ENCODE assay signal across 2 cellular contexts in the genomic region with DNA sequence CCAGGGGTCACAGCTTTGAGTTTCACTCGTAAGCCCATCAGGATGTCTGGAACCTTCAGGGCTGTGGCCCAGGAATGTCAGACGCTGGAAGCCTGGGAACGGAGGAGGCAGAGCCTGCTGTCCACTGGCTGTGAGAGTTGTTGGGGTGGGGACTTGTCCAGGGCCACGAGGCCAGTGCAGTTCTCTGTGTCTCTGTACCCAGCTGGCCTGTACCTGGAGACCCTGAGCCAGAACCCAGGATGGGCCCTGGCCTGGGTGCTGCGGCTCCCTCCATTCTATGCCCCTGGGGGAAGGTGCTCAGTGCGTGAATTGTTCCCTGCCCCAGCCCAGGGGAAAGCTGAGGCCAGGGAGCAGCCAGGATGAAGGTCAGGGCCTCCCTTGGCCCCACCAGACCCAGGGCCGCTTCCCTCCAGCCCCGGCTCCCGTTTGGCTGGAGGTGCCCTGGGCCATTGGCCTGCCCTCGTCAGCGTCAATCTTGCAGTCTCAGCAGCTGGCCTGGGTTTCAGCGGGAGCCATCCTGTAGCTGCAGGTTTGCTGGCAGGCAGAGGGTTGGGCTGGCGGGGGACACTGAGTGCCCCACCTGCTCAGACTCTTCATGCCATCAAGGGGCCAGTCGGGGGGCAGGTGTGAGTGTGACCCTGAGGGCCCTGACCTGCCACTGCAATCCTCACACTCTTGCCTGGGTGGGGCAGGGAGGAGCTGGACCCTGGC.
TF ChIP-seq lines count a peak whose summit lies in the region.

No MANE protein-coding gene starts in this region.

TF ChIP-seq in HEK293, 187 proteins besides CTCF, POLR2A, EP300 and RAD21:
- no peak for TF ChIP-seq ZNF48 (tag by site-specific recombination; IDR thresholded peaks at IDR 0.05)
- 0 out of 2 replicates have a peak, but pooled peaks have one; percentile 12 for TF ChIP-seq KLF8 (tag by site-specific recombination; IDR thresholded peaks at IDR 0.05)

TF ChIP-seq in HepG2, 621 proteins besides CTCF, POLR2A, EP300 and RAD21 (continues in another document):
- TF ChIP-seq, protein P1, sequence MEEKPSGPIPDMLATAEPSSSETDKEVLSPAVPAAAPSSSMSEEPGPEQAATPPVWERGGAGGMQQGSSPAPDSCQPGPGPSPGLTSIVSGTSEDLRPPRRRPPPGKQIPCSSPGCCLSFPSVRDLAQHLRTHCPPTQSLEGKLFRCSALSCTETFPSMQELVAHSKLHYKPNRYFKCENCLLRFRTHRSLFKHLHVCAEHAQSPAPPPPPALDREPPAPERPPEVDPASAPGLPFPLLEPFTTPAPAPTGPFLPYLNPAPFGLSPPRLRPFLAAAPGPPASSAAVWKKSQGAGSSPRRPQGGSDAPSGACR (CRISPR knock-in tag; IDR thresholded peaks at IDR 0.05), result no peak
- TF ChIP-seq GATAD1 (CRISPR knock-in tag; IDR thresholded peaks at IDR 0.05) (no peak), ZFYVE20 (CRISPR knock-in tag; IDR thresholded peaks at IDR 0.05; ENCODE audit: borderline replicate concordance, low read depth) (no peak), GABPB1 (CRISPR knock-in tag; IDR thresholded peaks at IDR 0.05) (peak; percentile 13; the same call in 1 of the 2 replicates), ZFP41 (CRISPR knock-in tag; IDR thresholded peaks at IDR 0.05; ENCODE audit: borderline replicate concordance) (no peak), REL (CRISPR knock-in tag; conservative IDR thresholded peaks at IDR 0.05) (no peak), ZNF496 (CRISPR knock-in tag; IDR thresholded peaks at IDR 0.05; ENCODE audit: insufficient replicate concordance) (no peak), FOXK2 (IDR thresholded peaks at IDR 0.05) (no peak), MAFF (IDR thresholded peaks at IDR 0.05; ENCODE audit: low read depth, low read length) (no peak), ZNF768 (CRISPR knock-in tag; IDR thresholded peaks at IDR 0.05) (0 out of 2 replicates have a peak, but pooled peaks have one; percentile 11), SOX13 (IDR thresholded peaks at IDR 0.05) (no peak), SOX13 (CRISPR knock-in tag; conservative IDR thresholded peaks at IDR 0.05 in 1 of 2, IDR thresholded peaks at IDR 0.05 in 1 of 2) (0 out of 4 replicates have a peak, but pooled peaks of 1 of the 2 experiments have one; percentile 5), TBL1XR1 (IDR thresholded peaks at IDR 0.05; ENCODE audit: borderline replicate concordance, low read length, partially characterized antibody) (no peak), ZNF235 (CRISPR knock-in tag; IDR thresholded peaks at IDR 0.05; ENCODE audit: borderline replicate concordance) (no peak), ZNF543 (CRISPR knock-in tag; IDR thresholded peaks at IDR 0.05) (no peak), CHCHD3 (CRISPR knock-in tag; IDR thresholded peaks at IDR 0.05) (no peak), ZFY (CRISPR knock-in tag; IDR thresholded peaks at IDR 0.05) (no peak), KDM1A (CRISPR knock-in tag; IDR thresholded peaks at IDR 0.05) (no peak), IRX3 (CRISPR knock-in tag; IDR thresholded peaks at IDR 0.05; ENCODE audit: borderline replicate concordance, low read depth) (no peak), ZC3H4 (CRISPR knock-in tag; IDR thresholded peaks at IDR 0.05; ENCODE audit: borderline replicate concordance) (no peak), NCOA5 (CRISPR knock-in tag; IDR thresholded peaks at IDR 0.05) (no peak), RXRA (CRISPR knock-in tag; IDR thresholded peaks at IDR 0.05) (peak; percentile 49; the same call in 1 of the 2 replicates), FOXP1 (IDR thresholded peaks at IDR 0.05) (no peak), FOXP1 (CRISPR knock-in tag; IDR thresholded peaks at IDR 0.05) (no peak), PITX1 (CRISPR knock-in tag; IDR thresholded peaks at IDR 0.05) (peak; percentile 51; the same call in 1 of the 2 replicates), ZNF775 (CRISPR knock-in tag; IDR thresholded peaks at IDR 0.05; ENCODE audit: borderline replicate concordance) (no peak)
- TF ChIP-seq, protein P2, sequence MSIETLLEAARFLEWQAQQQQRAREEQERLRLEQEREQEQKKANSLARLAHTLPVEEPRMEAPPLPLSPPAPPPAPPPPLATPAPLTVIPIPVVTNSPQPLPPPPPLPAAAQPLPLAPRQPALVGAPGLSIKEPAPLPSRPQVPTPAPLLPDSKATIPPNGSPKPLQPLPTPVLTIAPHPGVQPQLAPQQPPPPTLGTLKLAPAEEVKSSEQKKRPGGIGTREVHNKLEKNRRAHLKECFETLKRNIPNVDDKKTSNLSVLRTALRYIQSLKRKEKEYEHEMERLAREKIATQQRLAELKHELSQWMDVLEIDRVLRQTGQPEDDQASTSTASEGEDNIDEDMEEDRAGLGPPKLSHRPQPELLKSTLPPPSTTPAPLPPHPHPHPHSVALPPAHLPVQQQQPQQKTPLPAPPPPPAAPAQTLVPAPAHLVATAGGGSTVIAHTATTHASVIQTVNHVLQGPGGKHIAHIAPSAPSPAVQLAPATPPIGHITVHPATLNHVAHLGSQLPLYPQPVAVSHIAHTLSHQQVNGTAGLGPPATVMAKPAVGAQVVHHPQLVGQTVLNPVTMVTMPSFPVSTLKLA (IDR thresholded peaks at IDR 0.05), result no peak
- TF ChIP-seq, protein P3, sequence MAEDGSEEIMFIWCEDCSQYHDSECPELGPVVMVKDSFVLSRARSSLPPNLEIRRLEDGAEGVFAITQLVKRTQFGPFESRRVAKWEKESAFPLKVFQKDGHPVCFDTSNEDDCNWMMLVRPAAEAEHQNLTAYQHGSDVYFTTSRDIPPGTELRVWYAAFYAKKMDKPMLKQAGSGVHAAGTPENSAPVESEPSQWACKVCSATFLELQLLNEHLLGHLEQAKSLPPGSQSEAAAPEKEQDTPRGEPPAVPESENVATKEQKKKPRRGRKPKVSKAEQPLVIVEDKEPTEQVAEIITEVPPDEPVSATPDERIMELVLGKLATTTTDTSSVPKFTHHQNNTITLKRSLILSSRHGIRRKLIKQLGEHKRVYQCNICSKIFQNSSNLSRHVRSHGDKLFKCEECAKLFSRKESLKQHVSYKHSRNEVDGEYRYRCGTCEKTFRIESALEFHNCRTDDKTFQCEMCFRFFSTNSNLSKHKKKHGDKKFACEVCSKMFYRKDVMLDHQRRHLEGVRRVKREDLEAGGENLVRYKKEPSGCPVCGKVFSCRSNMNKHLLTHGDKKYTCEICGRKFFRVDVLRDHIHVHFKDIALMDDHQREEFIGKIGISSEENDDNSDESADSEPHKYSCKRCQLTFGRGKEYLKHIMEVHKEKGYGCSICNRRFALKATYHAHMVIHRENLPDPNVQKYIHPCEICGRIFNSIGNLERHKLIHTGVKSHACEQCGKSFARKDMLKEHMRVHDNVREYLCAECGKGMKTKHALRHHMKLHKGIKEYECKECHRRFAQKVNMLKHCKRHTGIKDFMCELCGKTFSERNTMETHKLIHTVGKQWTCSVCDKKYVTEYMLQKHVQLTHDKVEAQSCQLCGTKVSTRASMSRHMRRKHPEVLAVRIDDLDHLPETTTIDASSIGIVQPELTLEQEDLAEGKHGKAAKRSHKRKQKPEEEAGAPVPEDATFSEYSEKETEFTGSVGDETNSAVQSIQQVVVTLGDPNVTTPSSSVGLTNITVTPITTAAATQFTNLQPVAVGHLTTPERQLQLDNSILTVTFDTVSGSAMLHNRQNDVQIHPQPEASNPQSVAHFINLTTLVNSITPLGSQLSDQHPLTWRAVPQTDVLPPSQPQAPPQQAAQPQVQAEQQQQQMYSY (CRISPR knock-in tag; IDR thresholded peaks at IDR 0.05), result no peak
- TF ChIP-seq, protein P4, sequence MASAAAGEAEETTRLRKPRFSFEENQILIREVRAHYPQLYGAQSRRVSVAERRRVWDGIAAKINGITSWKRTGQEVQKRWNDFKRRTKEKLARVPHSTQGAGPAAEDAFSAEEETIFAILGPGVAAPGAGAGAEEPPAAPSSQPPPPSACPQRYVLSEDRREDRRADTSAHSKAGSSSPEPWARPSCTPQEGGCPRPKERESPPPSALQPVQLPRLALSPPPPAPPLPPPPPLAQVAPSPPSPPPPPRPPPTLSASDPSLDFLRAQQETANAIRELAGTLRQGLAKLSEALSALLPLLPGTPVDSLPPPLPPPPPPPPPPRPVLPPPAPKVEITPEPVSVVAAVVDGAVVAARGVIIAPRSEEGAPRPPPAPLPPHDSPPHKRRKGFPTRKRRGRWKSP (CRISPR knock-in tag; IDR thresholded peaks at IDR 0.05), result no peak
- TF ChIP-seq, protein P5, sequence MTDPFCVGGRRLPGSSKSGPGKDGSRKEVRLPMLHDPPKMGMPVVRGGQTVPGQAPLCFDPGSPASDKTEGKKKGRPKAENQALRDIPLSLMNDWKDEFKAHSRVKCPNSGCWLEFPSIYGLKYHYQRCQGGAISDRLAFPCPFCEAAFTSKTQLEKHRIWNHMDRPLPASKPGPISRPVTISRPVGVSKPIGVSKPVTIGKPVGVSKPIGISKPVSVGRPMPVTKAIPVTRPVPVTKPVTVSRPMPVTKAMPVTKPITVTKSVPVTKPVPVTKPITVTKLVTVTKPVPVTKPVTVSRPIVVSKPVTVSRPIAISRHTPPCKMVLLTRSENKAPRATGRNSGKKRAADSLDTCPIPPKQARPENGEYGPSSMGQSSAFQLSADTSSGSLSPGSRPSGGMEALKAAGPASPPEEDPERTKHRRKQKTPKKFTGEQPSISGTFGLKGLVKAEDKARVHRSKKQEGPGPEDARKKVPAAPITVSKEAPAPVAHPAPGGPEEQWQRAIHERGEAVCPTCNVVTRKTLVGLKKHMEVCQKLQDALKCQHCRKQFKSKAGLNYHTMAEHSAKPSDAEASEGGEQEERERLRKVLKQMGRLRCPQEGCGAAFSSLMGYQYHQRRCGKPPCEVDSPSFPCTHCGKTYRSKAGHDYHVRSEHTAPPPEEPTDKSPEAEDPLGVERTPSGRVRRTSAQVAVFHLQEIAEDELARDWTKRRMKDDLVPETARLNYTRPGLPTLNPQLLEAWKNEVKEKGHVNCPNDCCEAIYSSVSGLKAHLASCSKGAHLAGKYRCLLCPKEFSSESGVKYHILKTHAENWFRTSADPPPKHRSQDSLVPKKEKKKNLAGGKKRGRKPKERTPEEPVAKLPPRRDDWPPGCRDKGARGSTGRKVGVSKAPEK (CRISPR knock-in tag; IDR thresholded peaks at IDR 0.05; ENCODE audit: borderline replicate concordance), result no peak
- TF ChIP-seq, protein P6, sequence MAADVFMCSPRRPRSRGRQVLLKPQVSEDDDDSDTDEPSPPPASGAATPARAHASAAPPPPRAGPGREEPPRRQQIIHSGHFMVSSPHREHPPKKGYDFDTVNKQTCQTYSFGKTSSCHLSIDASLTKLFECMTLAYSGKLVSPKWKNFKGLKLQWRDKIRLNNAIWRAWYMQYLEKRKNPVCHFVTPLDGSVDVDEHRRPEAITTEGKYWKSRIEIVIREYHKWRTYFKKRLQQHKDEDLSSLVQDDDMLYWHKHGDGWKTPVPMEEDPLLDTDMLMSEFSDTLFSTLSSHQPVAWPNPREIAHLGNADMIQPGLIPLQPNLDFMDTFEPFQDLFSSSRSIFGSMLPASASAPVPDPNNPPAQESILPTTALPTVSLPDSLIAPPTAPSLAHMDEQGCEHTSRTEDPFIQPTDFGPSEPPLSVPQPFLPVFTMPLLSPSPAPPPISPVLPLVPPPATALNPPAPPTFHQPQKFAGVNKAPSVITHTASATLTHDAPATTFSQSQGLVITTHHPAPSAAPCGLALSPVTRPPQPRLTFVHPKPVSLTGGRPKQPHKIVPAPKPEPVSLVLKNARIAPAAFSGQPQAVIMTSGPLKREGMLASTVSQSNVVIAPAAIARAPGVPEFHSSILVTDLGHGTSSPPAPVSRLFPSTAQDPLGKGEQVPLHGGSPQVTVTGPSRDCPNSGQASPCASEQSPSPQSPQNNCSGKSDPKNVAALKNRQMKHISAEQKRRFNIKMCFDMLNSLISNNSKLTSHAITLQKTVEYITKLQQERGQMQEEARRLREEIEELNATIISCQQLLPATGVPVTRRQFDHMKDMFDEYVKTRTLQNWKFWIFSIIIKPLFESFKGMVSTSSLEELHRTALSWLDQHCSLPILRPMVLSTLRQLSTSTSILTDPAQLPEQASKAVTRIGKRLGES (CRISPR knock-in tag; IDR thresholded peaks at IDR 0.05; ENCODE audit: borderline replicate concordance), result no peak
- TF ChIP-seq, protein P7, sequence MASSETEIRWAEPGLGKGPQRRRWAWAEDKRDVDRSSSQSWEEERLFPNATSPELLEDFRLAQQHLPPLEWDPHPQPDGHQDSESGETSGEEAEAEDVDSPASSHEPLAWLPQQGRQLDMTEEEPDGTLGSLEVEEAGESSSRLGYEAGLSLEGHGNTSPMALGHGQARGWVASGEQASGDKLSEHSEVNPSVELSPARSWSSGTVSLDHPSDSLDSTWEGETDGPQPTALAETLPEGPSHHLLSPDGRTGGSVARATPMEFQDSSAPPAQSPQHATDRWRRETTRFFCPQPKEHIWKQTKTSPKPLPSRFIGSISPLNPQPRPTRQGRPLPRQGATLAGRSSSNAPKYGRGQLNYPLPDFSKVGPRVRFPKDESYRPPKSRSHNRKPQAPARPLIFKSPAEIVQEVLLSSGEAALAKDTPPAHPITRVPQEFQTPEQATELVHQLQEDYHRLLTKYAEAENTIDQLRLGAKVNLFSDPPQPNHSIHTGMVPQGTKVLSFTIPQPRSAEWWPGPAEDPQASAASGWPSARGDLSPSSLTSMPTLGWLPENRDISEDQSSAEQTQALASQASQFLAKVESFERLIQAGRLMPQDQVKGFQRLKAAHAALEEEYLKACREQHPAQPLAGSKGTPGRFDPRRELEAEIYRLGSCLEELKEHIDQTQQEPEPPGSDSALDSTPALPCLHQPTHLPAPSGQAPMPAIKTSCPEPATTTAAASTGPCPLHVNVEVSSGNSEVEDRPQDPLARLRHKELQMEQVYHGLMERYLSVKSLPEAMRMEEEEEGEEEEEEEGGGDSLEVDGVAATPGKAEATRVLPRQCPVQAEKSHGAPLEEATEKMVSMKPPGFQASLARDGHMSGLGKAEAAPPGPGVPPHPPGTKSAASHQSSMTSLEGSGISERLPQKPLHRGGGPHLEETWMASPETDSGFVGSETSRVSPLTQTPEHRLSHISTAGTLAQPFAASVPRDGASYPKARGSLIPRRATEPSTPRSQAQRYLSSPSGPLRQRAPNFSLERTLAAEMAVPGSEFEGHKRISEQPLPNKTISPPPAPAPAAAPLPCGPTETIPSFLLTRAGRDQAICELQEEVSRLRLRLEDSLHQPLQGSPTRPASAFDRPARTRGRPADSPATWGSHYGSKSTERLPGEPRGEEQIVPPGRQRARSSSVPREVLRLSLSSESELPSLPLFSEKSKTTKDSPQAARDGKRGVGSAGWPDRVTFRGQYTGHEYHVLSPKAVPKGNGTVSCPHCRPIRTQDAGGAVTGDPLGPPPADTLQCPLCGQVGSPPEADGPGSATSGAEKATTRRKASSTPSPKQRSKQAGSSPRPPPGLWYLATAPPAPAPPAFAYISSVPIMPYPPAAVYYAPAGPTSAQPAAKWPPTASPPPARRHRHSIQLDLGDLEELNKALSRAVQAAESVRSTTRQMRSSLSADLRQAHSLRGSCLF (CRISPR knock-in tag; IDR thresholded peaks at IDR 0.05; ENCODE audit: borderline replicate concordance), result no peak
- TF ChIP-seq, protein P8, sequence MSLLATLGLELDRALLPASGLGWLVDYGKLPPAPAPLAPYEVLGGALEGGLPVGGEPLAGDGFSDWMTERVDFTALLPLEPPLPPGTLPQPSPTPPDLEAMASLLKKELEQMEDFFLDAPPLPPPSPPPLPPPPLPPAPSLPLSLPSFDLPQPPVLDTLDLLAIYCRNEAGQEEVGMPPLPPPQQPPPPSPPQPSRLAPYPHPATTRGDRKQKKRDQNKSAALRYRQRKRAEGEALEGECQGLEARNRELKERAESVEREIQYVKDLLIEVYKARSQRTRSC (CRISPR knock-in tag; IDR thresholded peaks at IDR 0.05; ENCODE audit: low read depth), result no peak
- TF ChIP-seq, protein P9, sequence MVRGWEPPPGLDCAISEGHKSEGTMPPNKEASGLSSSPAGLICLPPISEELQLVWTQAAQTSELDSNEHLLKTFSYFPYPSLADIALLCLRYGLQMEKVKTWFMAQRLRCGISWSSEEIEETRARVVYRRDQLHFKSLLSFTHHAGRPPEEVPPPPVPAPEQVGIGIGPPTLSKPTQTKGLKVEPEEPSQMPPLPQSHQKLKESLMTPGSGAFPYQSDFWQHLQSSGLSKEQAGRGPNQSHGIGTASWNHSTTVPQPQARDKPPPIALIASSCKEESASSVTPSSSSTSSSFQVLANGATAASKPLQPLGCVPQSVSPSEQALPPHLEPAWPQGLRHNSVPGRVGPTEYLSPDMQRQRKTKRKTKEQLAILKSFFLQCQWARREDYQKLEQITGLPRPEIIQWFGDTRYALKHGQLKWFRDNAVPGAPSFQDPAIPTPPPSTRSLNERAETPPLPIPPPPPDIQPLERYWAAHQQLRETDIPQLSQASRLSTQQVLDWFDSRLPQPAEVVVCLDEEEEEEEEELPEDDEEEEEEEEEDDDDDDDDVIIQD (CRISPR knock-in tag; IDR thresholded peaks at IDR 0.05; ENCODE audit: low read depth), result no peak
